In the genomic region with DNA sequence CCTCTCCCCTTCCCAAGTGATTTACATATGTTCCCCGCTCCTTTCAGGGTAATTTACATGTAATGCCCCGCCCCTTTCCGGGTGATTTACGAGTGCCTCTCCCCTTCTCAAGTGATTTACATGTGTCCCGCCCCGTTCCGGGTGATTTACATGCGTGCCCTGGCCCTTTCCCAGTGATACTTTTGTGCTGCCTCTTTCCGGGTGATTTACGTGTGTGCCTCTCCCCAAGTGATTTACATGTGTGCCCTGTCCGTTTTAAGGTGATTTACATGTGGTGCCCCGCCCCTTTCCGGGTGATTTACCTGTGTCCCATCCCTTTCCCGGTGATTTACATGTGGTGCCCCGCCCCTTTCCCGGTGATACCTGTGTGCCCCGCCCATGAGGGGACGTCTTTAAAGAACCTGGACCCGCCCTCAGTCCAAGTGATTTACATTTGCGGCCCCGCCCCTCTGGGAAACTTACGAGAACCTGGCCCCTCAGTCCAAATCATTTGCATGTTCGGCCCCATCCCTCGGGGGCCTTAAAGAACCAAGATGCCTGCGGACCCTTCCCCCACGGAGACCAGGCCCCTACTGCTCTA, we compare ENCODE assay signal across 1 cellular context.
TF ChIP-seq lines count a peak whose summit lies in the region.

No MANE protein-coding gene starts in this region.

TF ChIP-seq in K562, 482 proteins besides CTCF, POLR2A, EP300 and RAD21 (continued from another document):
- TF ChIP-seq, protein P1, sequence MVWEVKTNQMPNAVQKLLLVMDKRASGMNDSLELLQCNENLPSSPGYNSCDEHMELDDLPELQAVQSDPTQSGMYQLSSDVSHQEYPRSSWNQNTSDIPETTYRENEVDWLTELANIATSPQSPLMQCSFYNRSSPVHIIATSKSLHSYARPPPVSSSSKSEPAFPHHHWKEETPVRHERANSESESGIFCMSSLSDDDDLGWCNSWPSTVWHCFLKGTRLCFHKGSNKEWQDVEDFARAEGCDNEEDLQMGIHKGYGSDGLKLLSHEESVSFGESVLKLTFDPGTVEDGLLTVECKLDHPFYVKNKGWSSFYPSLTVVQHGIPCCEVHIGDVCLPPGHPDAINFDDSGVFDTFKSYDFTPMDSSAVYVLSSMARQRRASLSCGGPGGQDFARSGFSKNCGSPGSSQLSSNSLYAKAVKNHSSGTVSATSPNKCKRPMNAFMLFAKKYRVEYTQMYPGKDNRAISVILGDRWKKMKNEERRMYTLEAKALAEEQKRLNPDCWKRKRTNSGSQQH (CRISPR knock-in tag; IDR thresholded peaks at IDR 0.05) = peak; percentile 22; the same call in 1 of the 2 replicates
- TF ChIP-seq OTX1 (CRISPR knock-in tag; IDR thresholded peaks at IDR 0.05) = peak; percentile 12; the same call in 1 of the 2 replicates
- TF ChIP-seq RFX1 (IDR thresholded peaks at IDR 0.05) = no peak
- TF ChIP-seq ZFP36 (IDR thresholded peaks at IDR 0.05; ENCODE audit: low read depth, low read length, partially characterized antibody) = no peak
- TF ChIP-seq, protein P2, sequence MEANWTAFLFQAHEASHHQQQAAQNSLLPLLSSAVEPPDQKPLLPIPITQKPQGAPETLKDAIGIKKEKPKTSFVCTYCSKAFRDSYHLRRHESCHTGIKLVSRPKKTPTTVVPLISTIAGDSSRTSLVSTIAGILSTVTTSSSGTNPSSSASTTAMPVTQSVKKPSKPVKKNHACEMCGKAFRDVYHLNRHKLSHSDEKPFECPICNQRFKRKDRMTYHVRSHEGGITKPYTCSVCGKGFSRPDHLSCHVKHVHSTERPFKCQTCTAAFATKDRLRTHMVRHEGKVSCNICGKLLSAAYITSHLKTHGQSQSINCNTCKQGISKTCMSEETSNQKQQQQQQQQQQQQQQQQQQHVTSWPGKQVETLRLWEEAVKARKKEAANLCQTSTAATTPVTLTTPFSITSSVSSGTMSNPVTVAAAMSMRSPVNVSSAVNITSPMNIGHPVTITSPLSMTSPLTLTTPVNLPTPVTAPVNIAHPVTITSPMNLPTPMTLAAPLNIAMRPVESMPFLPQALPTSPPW (CRISPR knock-in tag; IDR thresholded peaks at IDR 0.05) = peak; percentile 45; the same call in 1 of the 2 replicates
- 0 out of 4 replicates have a peak, but pooled peaks of 1 of the 2 experiments have one; percentile 53 for TF ChIP-seq ARNT (IDR thresholded peaks at IDR 0.05)
- TF ChIP-seq NRF1 (conservative IDR thresholded peaks at IDR 0.05 in 1 of 2, IDR thresholded peaks at IDR 0.05 in 1 of 2) = peak; percentile 12 to 24; a peak in 2 of 4 replicates
- TF ChIP-seq, protein P3, sequence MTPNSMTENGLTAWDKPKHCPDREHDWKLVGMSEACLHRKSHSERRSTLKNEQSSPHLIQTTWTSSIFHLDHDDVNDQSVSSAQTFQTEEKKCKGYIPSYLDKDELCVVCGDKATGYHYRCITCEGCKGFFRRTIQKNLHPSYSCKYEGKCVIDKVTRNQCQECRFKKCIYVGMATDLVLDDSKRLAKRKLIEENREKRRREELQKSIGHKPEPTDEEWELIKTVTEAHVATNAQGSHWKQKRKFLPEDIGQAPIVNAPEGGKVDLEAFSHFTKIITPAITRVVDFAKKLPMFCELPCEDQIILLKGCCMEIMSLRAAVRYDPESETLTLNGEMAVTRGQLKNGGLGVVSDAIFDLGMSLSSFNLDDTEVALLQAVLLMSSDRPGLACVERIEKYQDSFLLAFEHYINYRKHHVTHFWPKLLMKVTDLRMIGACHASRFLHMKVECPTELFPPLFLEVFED (CRISPR knock-in tag; conservative IDR thresholded peaks at IDR 0.05) = peak; percentile 58; the same call in 1 of the 2 replicates
- TF ChIP-seq ZNF263 (CRISPR knock-in tag; IDR thresholded peaks at IDR 0.05; ENCODE audit: borderline replicate concordance) = no peak
- TF ChIP-seq, protein P4, sequence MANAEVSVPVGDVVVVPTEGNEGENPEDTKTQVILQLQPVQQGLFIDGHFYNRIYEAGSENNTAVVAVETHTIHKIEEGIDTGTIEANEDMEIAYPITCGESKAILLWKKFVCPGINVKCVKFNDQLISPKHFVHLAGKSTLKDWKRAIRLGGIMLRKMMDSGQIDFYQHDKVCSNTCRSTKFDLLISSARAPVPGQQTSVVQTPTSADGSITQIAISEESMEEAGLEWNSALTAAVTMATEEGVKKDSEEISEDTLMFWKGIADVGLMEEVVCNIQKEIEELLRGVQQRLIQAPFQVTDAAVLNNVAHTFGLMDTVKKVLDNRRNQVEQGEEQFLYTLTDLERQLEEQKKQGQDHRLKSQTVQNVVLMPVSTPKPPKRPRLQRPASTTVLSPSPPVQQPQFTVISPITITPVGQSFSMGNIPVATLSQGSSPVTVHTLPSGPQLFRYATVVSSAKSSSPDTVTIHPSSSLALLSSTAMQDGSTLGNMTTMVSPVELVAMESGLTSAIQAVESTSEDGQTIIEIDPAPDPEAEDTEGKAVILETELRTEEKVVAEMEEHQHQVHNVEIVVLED (CRISPR knock-in tag; IDR thresholded peaks at IDR 0.05) = no peak
